Comparison of ENCODE assay signal across 9 cellular contexts in genomic region chr13:113491982-113492381, GRCh38. TPM values are rescaled to one million over a fixed set of nuclear protein-coding genes. Genes with fewer than 3 reads are reported as not detected.
DNase-seq lines count a peak whose midpoint lies in the region; ATAC-seq and TF ChIP-seq lines count a peak whose summit lies in the region.
"Had no signal": no experiment of that assay in that cellular context is flagged by ENCODE, and none has a peak within 500 bp of the region (broad histone marks: within the 10 kb centered on the region; RNA-seq: fewer than 3 reads in every experiment).

No MANE protein-coding gene starts in this region.

- H4K20me1 ChIP-seq in mammary epithelial cell (ENCODE audit: insufficient read depth, low read length) = peaks cover 2% of the 10 kb centered on the region

- intact Hi-C loops in mammary epithelial cell (cut with micrococcal nuclease) = loop anchor here (5.0 to 10.0 kb wide), 2 partner anchors 65 to 197 kb away; partner anchors contain the start of gene LAMP1

- CTCF ChIA-PET in mammary epithelial cell (lab: Charles Lee; ENCODE audit: low non-redundant PET) = no interaction called here

- peak overlapping the region; percentile 82 for H3K4me3 ChIP-seq in HUES48 (ENCODE audit: low read depth, low read length)
- peak overlapping the region; percentile 73 to 79 (median 78) for H3K4me3 ChIP-seq in mammary epithelial cell (replicated peaks in 1 of 3; ENCODE audit: insufficient read depth in 1 of 3, low read depth in 2 of 3, low read length in 3 of 3)
- peak overlapping the region; percentile 71 for H3K4me3 ChIP-seq in mucosa of stomach (ENCODE audit: low read length)

- peak overlapping the region; percentile 22; the same call in 1 of the 2 replicates for H3K9ac ChIP-seq in HUES48 (ENCODE audit: low read depth, low read length)
- H3K9ac ChIP-seq in mammary epithelial cell (ENCODE audit: insufficient read depth, low read length) = peak overlapping the region; percentile 79
- H3K9ac ChIP-seq in mucosa of stomach (ENCODE audit: low read length) = peak overlapping the region; percentile 97

- no peaks in the 10 kb centered on the region for H3K27me3 ChIP-seq in HUES48 (ENCODE audit: control insufficient read depth, insufficient read depth, low read length)
- no peaks in the 10 kb centered on the region for H3K27me3 ChIP-seq in mammary epithelial cell (ENCODE audit: insufficient read depth, low read length)
- no peaks in the 10 kb centered on the region for H3K27me3 ChIP-seq in mucosa of stomach (ENCODE audit: control insufficient read depth, insufficient read depth, low read length)

- DNase-seq in mammary epithelial cell (no peak), NCI-H524 (lab: John Stamatoyannopoulos, UW) (no peak)

- H3K4me1 ChIP-seq in HUES48 (ENCODE audit: control insufficient read depth, insufficient read depth, low read length) (peaks cover 44% of the 10 kb centered on the region), mammary epithelial cell (ENCODE audit: insufficient read depth, low read length) (peaks cover 35% of the 10 kb centered on the region), mucosa of stomach (ENCODE audit: control insufficient read depth, insufficient read depth, low read length) (peaks cover 34% of the 10 kb centered on the region)

- H2AFZ ChIP-seq in mammary epithelial cell (ENCODE audit: low read depth, low read length) = peak overlapping the region; percentile 86

- H3K4me2 ChIP-seq in mammary epithelial cell (ENCODE audit: insufficient read depth, low read depth, low read length) = peak overlapping the region; percentile 94

- H3K27ac ChIP-seq in 22Rv1 (peak overlapping the region; percentile 84), HUES48 (ENCODE audit: low read depth, low read length) (peak overlapping the region; percentile 87), mammary epithelial cell (ENCODE audit: insufficient read depth, low read depth, low read length) (peak overlapping the region; percentile 69)

- H3K9me3 ChIP-seq in HUES48 (ENCODE audit: control insufficient read depth, insufficient read depth, low read length) (no peaks in the 10 kb centered on the region), mammary epithelial cell (replicated peaks; ENCODE audit: insufficient read depth, low read length) (no peaks in the 10 kb centered on the region), mucosa of stomach (ENCODE audit: control insufficient read depth, low read length) (no peaks in the 10 kb centered on the region)

- dilution Hi-C loops in mammary epithelial cell (cut with HindIII; ENCODE audit: low sequenced_read_pairs) = no loop called here

- H3K79me2 ChIP-seq in mammary epithelial cell (ENCODE audit: insufficient read depth, low read length) = peaks cover 94% of the 10 kb centered on the region

- no TSS peak for BruUV-seq in mammary epithelial cell (replicated peaks; lab: Mats Ljungman, UMichigan)

- 73% methylated on average over 9 of the region's 9 CpGs for WGBS in mammary epithelial cell (ENCODE audit: low coverage, missing lambda C conversion rate)

- in situ Hi-C loops in mammary epithelial cell (cut with MboI; ENCODE audit: low sequenced_read_pairs in 2 of 2) = no loop called here

- ATAC-seq in GM19455 (IDR thresholded peaks at IDR 0.05; ENCODE audit: unreplicated experiment) = no peak
- ATAC-seq in HG02938 (IDR thresholded peaks at IDR 0.05; ENCODE audit: unreplicated experiment) = no peak
- ATAC-seq in GM19467 (IDR thresholded peaks at IDR 0.05; ENCODE audit: unreplicated experiment) = no peak
- ATAC-seq: activated CD4-positive, CD25-positive, alpha-beta regulatory T cell treated with anti-CD3 and anti-CD28 coated beads, Interleukin-2, amount 50 U/mL, for 24 hours had no signal

- peaks cover 42% of the 10 kb centered on the region for H3K36me3 ChIP-seq in HUES48 (ENCODE audit: control insufficient read depth, insufficient read depth, low read length)
- H3K36me3 ChIP-seq in mammary epithelial cell (ENCODE audit: insufficient read depth, low read length) = peaks cover 11% of the 10 kb centered on the region
- H3K36me3 ChIP-seq in mucosa of stomach (ENCODE audit: control insufficient read depth, insufficient read depth, low read length) = no peaks in the 10 kb centered on the region

- TF ChIP-seq CTCF in 22Rv1 (IDR thresholded peaks at IDR 0.05) (no peak), mammary epithelial cell (conservative IDR thresholded peaks at IDR 0.05 in 1 of 2, IDR thresholded peaks at IDR 0.05 in 1 of 2; ENCODE audit: extremely low read depth in 1 of 2, insufficient read depth in 1 of 2, low read depth in 1 of 2, low read length in 2 of 2) (no peak)

RNA-seq across cellular contexts. Expression of gene DCUN1D2, which starts 1.5 kb away (rescaled TPM):
- total RNA-seq in mammary epithelial cell = 10 to 100 TPM; 11.3 to 21.6 TPM
- 6.4 TPM for polyA plus RNA-seq in mammary epithelial cell
- 2.6 TPM for polyA minus RNA-seq in mammary epithelial cell

RNA-seq across cellular contexts. Expression of gene ADPRHL1, which starts 38.7 kb away (rescaled TPM):
- total RNA-seq in mammary epithelial cell = 1 to 10 TPM; 1.2 TPM
- 1.1 TPM for polyA plus RNA-seq in mammary epithelial cell
- polyA minus RNA-seq in mammary epithelial cell = 1.2 TPM

Comparison
In these comparisons a context has a peak if more than half of its experiments do, and no peak if none do; other contexts are left out.
1. H3K9ac ChIP-seq: peak in every context shown above with its lines; median percentile 97 in mucosa of stomach; 79 in mammary epithelial cell; 22 in HUES48.